Comparison of ENCODE assay signal across 2 cellular contexts in the genomic region with DNA sequence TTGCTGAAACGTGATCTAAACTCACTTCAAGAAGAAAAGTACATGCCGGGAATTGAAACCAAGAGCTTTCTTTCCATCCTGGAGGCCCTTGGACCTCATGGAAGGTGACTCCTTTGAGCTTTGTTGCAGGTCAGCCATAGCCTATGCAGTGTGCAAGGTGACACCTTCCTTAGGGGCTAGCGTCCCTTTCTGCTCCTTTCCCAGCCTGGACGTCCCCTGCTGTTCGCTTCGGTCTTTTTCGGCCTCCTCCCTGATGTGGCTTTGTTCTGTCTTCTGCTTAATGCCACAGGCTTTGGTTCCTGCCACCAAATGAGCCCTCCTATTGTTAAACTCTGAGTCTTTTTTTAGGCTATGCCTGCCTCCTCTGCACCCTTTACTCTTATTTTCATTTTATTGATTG.
TF ChIP-seq lines count a peak whose summit lies in the region.

No MANE protein-coding gene starts in this region.

TF ChIP-seq in GM23338, 12 proteins besides CTCF, POLR2A, EP300 and RAD21 (continued from another document):
- TF ChIP-seq, protein P1, sequence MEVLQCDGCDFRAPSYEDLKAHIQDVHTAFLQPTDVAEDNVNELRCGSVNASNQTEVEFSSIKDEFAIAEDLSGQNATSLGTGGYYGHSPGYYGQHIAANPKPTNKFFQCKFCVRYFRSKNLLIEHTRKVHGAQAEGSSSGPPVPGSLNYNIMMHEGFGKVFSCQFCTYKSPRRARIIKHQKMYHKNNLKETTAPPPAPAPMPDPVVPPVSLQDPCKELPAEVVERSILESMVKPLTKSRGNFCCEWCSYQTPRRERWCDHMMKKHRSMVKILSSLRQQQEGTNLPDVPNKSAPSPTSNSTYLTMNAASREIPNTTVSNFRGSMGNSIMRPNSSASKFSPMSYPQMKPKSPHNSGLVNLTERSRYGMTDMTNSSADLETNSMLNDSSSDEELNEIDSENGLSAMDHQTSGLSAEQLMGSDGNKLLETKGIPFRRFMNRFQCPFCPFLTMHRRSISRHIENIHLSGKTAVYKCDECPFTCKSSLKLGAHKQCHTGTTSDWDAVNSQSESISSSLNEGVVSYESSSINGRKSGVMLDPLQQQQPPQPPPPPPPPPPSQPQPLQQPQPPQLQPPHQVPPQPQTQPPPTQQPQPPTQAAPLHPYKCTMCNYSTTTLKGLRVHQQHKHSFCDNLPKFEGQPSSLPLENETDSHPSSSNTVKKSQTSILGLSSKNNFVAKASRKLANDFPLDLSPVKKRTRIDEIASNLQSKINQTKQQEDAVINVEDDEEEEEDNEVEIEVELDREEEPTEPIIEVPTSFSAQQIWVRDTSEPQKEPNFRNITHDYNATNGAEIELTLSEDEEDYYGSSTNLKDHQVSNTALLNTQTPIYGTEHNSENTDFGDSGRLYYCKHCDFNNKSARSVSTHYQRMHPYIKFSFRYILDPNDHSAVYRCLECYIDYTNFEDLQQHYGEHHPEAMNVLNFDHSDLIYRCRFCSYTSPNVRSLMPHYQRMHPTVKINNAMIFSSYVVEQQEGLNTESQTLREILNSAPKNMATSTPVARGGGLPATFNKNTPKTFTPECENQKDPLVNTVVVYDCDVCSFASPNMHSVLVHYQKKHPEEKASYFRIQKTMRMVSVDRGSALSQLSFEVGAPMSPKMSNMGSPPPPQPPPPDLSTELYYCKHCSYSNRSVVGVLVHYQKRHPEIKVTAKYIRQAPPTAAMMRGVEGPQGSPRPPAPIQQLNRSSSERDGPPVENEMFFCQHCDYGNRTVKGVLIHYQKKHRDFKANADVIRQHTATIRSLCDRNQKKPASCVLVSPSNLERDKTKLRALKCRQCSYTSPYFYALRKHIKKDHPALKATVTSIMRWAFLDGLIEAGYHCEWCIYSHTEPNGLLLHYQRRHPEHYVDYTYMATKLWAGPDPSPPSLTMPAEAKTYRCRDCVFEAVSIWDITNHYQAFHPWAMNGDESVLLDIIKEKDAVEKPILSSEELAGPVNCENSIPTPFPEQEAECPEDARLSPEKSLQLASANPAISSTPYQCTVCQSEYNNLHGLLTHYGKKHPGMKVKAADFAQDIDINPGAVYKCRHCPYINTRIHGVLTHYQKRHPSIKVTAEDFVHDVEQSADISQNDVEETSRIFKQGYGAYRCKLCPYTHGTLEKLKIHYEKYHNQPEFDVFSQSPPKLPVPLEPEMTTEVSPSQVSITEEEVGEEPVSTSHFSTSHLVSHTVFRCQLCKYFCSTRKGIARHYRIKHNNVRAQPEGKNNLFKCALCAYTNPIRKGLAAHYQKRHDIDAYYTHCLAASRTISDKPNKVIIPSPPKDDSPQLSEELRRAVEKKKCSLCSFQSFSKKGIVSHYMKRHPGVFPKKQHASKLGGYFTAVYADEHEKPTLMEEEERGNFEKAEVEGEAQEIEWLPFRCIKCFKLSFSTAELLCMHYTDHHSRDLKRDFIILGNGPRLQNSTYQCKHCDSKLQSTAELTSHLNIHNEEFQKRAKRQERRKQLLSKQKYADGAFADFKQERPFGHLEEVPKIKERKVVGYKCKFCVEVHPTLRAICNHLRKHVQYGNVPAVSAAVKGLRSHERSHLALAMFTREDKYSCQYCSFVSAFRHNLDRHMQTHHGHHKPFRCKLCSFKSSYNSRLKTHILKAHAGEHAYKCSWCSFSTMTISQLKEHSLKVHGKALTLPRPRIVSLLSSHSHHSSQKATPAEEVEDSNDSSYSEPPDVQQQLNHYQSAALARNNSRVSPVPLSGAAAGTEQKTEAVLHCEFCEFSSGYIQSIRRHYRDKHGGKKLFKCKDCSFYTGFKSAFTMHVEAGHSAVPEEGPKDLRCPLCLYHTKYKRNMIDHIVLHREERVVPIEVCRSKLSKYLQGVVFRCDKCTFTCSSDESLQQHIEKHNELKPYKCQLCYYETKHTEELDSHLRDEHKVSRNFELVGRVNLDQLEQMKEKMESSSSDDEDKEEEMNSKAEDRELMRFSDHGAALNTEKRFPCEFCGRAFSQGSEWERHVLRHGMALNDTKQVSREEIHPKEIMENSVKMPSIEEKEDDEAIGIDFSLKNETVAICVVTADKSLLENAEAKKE (CRISPR knock-in tag; IDR thresholded peaks at IDR 0.05) = no peak
- TF ChIP-seq ZNF331 (CRISPR knock-in tag; IDR thresholded peaks at IDR 0.05; ENCODE audit: low read depth) = no peak
- no peak for TF ChIP-seq NANOG (IDR thresholded peaks at IDR 0.05; ENCODE audit: borderline replicate concordance)
- TF ChIP-seq, protein P2, sequence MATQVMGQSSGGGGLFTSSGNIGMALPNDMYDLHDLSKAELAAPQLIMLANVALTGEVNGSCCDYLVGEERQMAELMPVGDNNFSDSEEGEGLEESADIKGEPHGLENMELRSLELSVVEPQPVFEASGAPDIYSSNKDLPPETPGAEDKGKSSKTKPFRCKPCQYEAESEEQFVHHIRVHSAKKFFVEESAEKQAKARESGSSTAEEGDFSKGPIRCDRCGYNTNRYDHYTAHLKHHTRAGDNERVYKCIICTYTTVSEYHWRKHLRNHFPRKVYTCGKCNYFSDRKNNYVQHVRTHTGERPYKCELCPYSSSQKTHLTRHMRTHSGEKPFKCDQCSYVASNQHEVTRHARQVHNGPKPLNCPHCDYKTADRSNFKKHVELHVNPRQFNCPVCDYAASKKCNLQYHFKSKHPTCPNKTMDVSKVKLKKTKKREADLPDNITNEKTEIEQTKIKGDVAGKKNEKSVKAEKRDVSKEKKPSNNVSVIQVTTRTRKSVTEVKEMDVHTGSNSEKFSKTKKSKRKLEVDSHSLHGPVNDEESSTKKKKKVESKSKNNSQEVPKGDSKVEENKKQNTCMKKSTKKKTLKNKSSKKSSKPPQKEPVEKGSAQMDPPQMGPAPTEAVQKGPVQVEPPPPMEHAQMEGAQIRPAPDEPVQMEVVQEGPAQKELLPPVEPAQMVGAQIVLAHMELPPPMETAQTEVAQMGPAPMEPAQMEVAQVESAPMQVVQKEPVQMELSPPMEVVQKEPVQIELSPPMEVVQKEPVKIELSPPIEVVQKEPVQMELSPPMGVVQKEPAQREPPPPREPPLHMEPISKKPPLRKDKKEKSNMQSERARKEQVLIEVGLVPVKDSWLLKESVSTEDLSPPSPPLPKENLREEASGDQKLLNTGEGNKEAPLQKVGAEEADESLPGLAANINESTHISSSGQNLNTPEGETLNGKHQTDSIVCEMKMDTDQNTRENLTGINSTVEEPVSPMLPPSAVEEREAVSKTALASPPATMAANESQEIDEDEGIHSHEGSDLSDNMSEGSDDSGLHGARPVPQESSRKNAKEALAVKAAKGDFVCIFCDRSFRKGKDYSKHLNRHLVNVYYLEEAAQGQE (IDR thresholded peaks at IDR 0.05; ENCODE audit: unreplicated experiment) = no peak
- TF ChIP-seq CREB1 (CRISPR knock-in tag; IDR thresholded peaks at IDR 0.05; ENCODE audit: low read depth) = no peak

TF ChIP-seq in WTC11, 78 proteins besides CTCF, POLR2A, EP300 and RAD21 (continued from another document):
- TF ChIP-seq, protein P3, sequence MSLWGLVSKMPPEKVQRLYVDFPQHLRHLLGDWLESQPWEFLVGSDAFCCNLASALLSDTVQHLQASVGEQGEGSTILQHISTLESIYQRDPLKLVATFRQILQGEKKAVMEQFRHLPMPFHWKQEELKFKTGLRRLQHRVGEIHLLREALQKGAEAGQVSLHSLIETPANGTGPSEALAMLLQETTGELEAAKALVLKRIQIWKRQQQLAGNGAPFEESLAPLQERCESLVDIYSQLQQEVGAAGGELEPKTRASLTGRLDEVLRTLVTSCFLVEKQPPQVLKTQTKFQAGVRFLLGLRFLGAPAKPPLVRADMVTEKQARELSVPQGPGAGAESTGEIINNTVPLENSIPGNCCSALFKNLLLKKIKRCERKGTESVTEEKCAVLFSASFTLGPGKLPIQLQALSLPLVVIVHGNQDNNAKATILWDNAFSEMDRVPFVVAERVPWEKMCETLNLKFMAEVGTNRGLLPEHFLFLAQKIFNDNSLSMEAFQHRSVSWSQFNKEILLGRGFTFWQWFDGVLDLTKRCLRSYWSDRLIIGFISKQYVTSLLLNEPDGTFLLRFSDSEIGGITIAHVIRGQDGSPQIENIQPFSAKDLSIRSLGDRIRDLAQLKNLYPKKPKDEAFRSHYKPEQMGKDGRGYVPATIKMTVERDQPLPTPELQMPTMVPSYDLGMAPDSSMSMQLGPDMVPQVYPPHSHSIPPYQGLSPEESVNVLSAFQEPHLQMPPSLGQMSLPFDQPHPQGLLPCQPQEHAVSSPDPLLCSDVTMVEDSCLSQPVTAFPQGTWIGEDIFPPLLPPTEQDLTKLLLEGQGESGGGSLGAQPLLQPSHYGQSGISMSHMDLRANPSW (CRISPR knock-in tag; conservative IDR thresholded peaks at IDR 0.05; ENCODE audit: low read depth) = no peak
- TF ChIP-seq NFE2L1 (CRISPR knock-in tag; IDR thresholded peaks at IDR 0.05) (no peak), OVOL2 (CRISPR knock-in tag; IDR thresholded peaks at IDR 0.05; ENCODE audit: borderline replicate concordance) (no peak), GABPB1 (CRISPR knock-in tag; IDR thresholded peaks at IDR 0.05) (no peak)
